In genomic region chr1:29323636-29324035, GRCh38 we compare ENCODE assay signal across 16 cellular contexts.
"Had no signal": no experiment of that assay in that cellular context is flagged by ENCODE, and none has a peak within 500 bp of the region (broad histone marks: within the 10 kb centered on the region; RNA-seq: fewer than 3 reads in every experiment).

No MANE protein-coding gene starts in this region.

- H3K36me3 ChIP-seq: esophagus squamous epithelium, right atrium auricular region, transverse colon had no signal

- DNase-seq: effector memory CD8-positive, alpha-beta T cell; esophagus squamous epithelium; foreskin fibroblast; kidney glomerular epithelial cell; lower lobe of right lung; mesenchymal stem cell; naive B cell; stimulated activated CD4-positive, alpha-beta T cell treated with anti-CD3 and anti-CD28 coated beads, Interleukin-12 subunit alpha, Interleukin-12 subunit beta, amount 100 ng/mL, for 4 hours; stimulated activated naive CD4-positive, alpha-beta T cell; stomach; transverse colon had no signal

- ATAC-seq: effector memory CD8-positive, alpha-beta T cell; left lobe of liver; lower lobe of right lung had no signal

- H3K27me3 ChIP-seq: esophagus squamous epithelium, right atrium auricular region, sigmoid colon, stomach, transverse colon had no signal

- H3K4me3 ChIP-seq: esophagus squamous epithelium, lower lobe of right lung, right atrium auricular region, sigmoid colon, skin epidermis, stomach, thoracic aorta, transverse colon had no signal
